Comparison of ENCODE assay signal across 1 cellular context in genomic region chr19:11984986-11985385, GRCh38.
TF ChIP-seq lines count a peak whose summit lies in the region.

No MANE protein-coding gene starts in this region.

TF ChIP-seq in HepG2, 621 proteins besides CTCF, POLR2A, EP300 and RAD21 (continued from another document):
- TF ChIP-seq THRA (CRISPR knock-in tag; IDR thresholded peaks at IDR 0.05; ENCODE audit: borderline replicate concordance) (0 out of 2 replicates have a peak, but pooled peaks have one; percentile 12), ZMYM4 (CRISPR knock-in tag; IDR thresholded peaks at IDR 0.05) (peak; percentile 35; the same call in 1 of the 2 replicates), SAP130 (CRISPR knock-in tag; IDR thresholded peaks at IDR 0.05; ENCODE audit: low read depth) (peak; percentile 28; the same call in 1 of the 2 replicates), SALL1 (CRISPR knock-in tag; IDR thresholded peaks at IDR 0.05) (0 out of 2 replicates have a peak, but pooled peaks have one; percentile 11), ZFP36 (IDR thresholded peaks at IDR 0.05; ENCODE audit: borderline replicate concordance, low read depth, low read length, partially characterized antibody) (no peak), ONECUT2 (CRISPR knock-in tag; IDR thresholded peaks at IDR 0.05) (no peak), GABPA (IDR thresholded peaks at IDR 0.05; ENCODE audit: low read depth, low read length) (0 out of 2 replicates have a peak, but pooled peaks have one; percentile 19), GABPA (CRISPR knock-in tag; IDR thresholded peaks at IDR 0.05; ENCODE audit: low read depth) (peak; percentile 57), CHD4 (IDR thresholded peaks at IDR 0.05; ENCODE audit: borderline replicate concordance, low read length) (no peak), ATM (IDR thresholded peaks at IDR 0.05; ENCODE audit: borderline replicate concordance) (no peak), ZMYM3 (CRISPR knock-in tag; IDR thresholded peaks at IDR 0.05) (no peak), ELF3 (CRISPR knock-in tag; IDR thresholded peaks at IDR 0.05) (0 out of 2 replicates have a peak, but pooled peaks have one; percentile 29)
